15 cellular contexts compared by ENCODE assay signal in the genomic region with DNA sequence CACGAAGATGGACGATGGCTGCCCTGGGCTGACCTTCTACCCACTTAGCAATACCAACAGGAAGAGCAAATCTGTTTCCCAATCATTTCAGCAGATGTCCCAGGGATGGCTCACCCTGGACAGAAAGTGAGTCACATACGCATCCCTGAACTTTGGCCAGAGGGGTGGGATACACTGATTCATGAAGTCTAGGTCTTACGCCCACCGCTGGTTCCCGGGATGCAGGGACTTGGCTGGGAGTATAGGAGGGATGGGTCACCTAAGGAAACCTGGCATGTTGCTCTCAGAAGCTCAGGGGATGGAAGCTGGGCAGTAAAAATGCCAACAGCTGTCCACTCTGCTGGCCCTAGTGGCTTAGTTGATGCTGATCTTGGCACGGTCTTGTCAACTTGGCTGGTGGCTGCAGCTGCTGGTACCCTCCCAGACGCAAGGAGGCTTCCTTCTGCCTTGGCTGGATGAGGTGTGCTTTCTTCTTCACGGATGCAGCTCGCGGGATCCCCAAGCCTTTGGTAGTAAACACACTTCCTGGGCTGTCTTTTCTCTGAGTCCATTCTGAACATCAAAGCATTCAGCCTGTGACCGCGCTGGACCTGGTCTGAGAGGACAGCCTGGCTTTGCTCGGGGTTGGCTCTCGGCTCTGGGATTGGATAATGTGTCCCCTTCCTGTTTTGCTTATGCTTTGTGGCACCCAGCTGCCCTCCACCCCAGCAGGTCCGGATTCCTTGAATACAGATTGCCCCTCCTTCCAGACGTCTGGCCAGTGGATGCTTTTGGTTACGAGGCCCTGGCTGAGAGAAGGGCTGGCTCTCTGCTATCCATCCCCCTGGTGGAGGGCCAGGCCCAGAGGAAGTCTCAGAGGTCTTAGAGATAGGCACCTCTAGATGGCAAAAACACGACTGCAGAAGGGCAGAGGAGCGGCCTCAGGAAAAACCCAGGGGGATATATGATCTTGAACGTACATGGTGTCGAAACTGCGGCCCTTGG.
DNase-seq lines count a peak whose midpoint lies in the region; ATAC-seq and TF ChIP-seq lines count a peak whose summit lies in the region.
"Had no signal": no experiment of that assay in that cellular context is flagged by ENCODE, and none has a peak within 500 bp of the region (broad histone marks: within the 10 kb centered on the region; RNA-seq: fewer than 3 reads in every experiment).

No MANE protein-coding gene starts in this region.

- no peak overlapping the region for H3K4me3 ChIP-seq in RWPE2 (ENCODE audit: severe bottlenecking)
- H3K4me3 ChIP-seq in foreskin fibroblast (ENCODE audit: low read depth in 1 of 2, low read length in 2 of 2), result no peak overlapping the region
- H3K4me3 ChIP-seq: suprapubic skin had no signal

- no peaks in the 10 kb centered on the region; the same call in 1 of the 2 replicates for H3K36me3 ChIP-seq in RWPE2 (ENCODE audit: low read depth)
- H3K36me3 ChIP-seq: suprapubic skin had no signal

- no peak for TF ChIP-seq CTCF in RWPE2 (IDR thresholded peaks at IDR 0.05; ENCODE audit: poor library complexity, severe bottlenecking)
- TF ChIP-seq CTCF in foreskin fibroblast (IDR thresholded peaks at IDR 0.05; ENCODE audit: low read depth, low read length), result no peak

- no peaks in the 10 kb centered on the region for H3K9me3 ChIP-seq in RWPE2 (ENCODE audit: severe bottlenecking)
- H3K9me3 ChIP-seq: suprapubic skin had no signal

- ATAC-seq in RWPE2 (ENCODE audit: low read depth) (peak; percentile 83), GM21423 (IDR thresholded peaks at IDR 0.05; ENCODE audit: unreplicated experiment) (no peak)

- H3K27me3 ChIP-seq in RWPE2 (ENCODE audit: insufficient read depth, poor library complexity, severe bottlenecking), result no peaks in the 10 kb centered on the region
- H3K27me3 ChIP-seq: suprapubic skin had no signal

- H3K27ac ChIP-seq in RWPE2 (ENCODE audit: poor library complexity, severe bottlenecking), result peak overlapping the region; percentile 63
- H3K27ac ChIP-seq: suprapubic skin had no signal

- DNase-seq in GM03348 (ENCODE audit: low spot score) (peak; percentile 38), RWPE2 (ENCODE audit: low spot score) (no peak), foreskin fibroblast (peak; percentile 77 to 92), renal cortical epithelial cell (ENCODE audit: low read depth) (peak; percentile 80), hepatic stellate cell (ENCODE audit: low spot score) (no peak)
- DNase-seq in NK-92 treated with Interleukin-12 subunit alpha and Interleukin-12 subunit beta, amount 100 ng/mL, for 24 hours (lab: John Stamatoyannopoulos, UW), result no peak
- no peak for DNase-seq in activated CD4-positive, alpha-beta T cell treated with anti-CD3 and anti-CD28 coated beads, Interleukin-2, amount 50 U/mL, for 4 hours
- DNase-seq: activated CD4-positive, alpha-beta memory T cell treated with anti-CD3 and anti-CD28 coated beads for 36 hours; activated naive CD4-positive, alpha-beta T cell treated with anti-CD3 and anti-CD28 coated beads, Interleukin-2, amount 50 U/mL, for 16 hours; DND-41; effector CD4-positive, alpha-beta T cell; kidney; NCI-H526 had no signal

- peaks cover 17% of the 10 kb centered on the region for H3K4me1 ChIP-seq in RWPE2 (ENCODE audit: insufficient read depth, poor library complexity, severe bottlenecking)
- H3K4me1 ChIP-seq: suprapubic skin had no signal

Comparison
In these comparisons a context has a peak if more than half of its experiments do, and no peak if none do; other contexts are left out.
1. DNase-seq: peak in GM03348 (single experiment), foreskin fibroblast (2 of 2) and renal cortical epithelial cell (single experiment); none in RWPE2 (single experiment), NK-92 treated with Interleukin-12 subunit alpha and Interleukin-12 subunit beta, amount 100 ng/mL, for 24 hours (single experiment), activated CD4-positive, alpha-beta T cell treated with anti-CD3 and anti-CD28 coated beads, Interleukin-2, amount 50 U/mL, for 4 hours (0 of 2) and hepatic stellate cell (single experiment).